ENCODE assay signal across 8 cellular contexts in the genomic region with DNA sequence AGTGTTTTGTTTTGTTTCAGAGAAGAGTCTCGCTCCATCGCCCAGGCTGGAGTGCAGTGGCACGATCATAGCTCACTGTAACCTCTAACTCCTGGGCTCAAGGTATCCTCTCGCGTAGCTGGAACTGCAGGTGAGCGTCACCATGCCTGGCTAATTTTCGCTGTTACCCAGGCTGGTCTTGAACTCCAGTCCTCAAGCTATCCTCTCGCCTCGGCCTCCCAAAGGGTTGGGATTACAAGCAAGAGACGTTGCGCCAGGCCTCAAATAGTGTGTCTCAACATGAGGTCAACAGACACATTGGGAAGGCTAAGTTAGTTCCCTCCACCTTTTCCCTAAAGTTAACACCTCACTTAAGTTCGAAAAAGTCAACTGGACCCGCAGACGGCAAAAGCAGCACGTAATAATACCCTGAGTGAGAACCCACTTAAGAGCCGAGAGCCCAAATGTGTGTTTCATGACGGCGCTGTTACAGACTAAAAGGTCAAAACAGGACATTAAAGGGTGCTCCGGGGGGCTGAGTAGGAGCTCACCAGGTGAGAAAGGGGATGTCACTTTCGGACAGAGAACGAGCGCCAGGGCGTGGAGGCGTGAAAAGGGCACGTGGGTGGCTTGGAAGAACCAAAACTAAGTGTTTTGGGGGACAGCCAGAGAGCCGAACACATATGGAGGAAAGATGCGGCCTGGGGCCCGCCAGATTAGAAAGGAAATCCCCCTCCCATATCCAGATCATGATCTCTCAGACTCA. TPM values are rescaled to one million over a fixed set of nuclear protein-coding genes. Genes with fewer than 3 reads are reported as not detected.
A peak's percentile ranks its signal among the peaks of the same experiment; 100 is the strongest.
DNase-seq lines count a peak whose midpoint lies in the region; ATAC-seq and TF ChIP-seq lines count a peak whose summit lies in the region.

No MANE protein-coding gene starts in this region.

- H3K79me1 ChIP-seq in neuronal stem cell (ENCODE audit: low read depth, low read length): peaks cover 19% of the 10 kb centered on the region

- H3K23ac ChIP-seq in neuronal stem cell (ENCODE audit: low read depth, low read length, poor library complexity): no peak overlapping the region

- H2BK15ac ChIP-seq in neuronal stem cell (ENCODE audit: low read length): no peak overlapping the region

- POLR2A ChIA-PET in T-cell (lab: Charles Lee): interaction anchor here (0.5 to 0.9 kb wide), 3 partner anchors 42 to 662 kb away, joined by 3 to 6 read pairs (median 4); a partner anchor contains a TSS

- no peak overlapping the region for H2BK12ac ChIP-seq in neuronal stem cell (ENCODE audit: low read length)

- H2BK5ac ChIP-seq in neuronal stem cell (ENCODE audit: low read length): no peak overlapping the region

- H3K9me3 ChIP-seq in CD4-positive, CD25-positive, alpha-beta regulatory T cell (ENCODE audit: control insufficient read depth in 2 of 2, low read length in 2 of 2): no peaks in the 10 kb centered on the region
- H3K9me3 ChIP-seq in esophagus (ENCODE audit: control insufficient read depth in 2 of 2, insufficient read depth in 1 of 2, low read depth in 1 of 2, low read length in 1 of 2) (no peaks in the 10 kb centered on the region), neuronal stem cell (replicated peaks in 1 of 2; ENCODE audit: control insufficient read depth in 2 of 2, insufficient read depth in 1 of 2, low read depth in 1 of 2, low read length in 2 of 2) (peaks cover 0 to 13% of the 10 kb centered on the region in 2 donors)

- in situ Hi-C loops in GM13976 (cut with MboI; ENCODE audit: low sequenced_read_pairs, unreplicated experiment): no loop called here

- CTCF ChIA-PET in T-cell (lab: Charles Lee): interaction anchor here in 1 of 2 donors (1.0 to 1.2 kb wide), 2 partner anchors 25 to 41 kb away, joined by 3 to 4 read pairs; no protein-coding TSS in a partner anchor

- peaks cover 49% of the 10 kb centered on the region for H3K4me1 ChIP-seq in CD4-positive, CD25-positive, alpha-beta regulatory T cell (ENCODE audit: control insufficient read depth, insufficient read depth, low read length, poor library complexity, severe bottlenecking)
- H3K4me1 ChIP-seq in esophagus (ENCODE audit: control insufficient read depth in 2 of 2, insufficient read depth in 2 of 2, low read length in 1 of 2) (peaks cover 0 to 13% of the 10 kb centered on the region in 2 donors), neuronal stem cell (ENCODE audit: control insufficient read depth in 2 of 2, insufficient read depth in 1 of 2, low read depth in 1 of 2, low read length in 2 of 2) (peaks cover 9 to 13% of the 10 kb centered on the region in 2 donors)

- H3K4ac ChIP-seq in neuronal stem cell (ENCODE audit: low read length): no peak overlapping the region

- peak overlapping the region; percentile 52 for H3K9ac ChIP-seq in neuronal stem cell (ENCODE audit: low read depth, low read length, poor library complexity)

- H3K27ac Mint-ChIP-seq in CD4-positive, CD25-positive, alpha-beta regulatory T cell: peak overlapping the region; percentile 98 to 99 (median 98)
- peak overlapping the region; percentile 97 to 99 for H3K27ac Mint-ChIP-seq in T-cell

- H2AK5ac ChIP-seq in neuronal stem cell (ENCODE audit: low read depth, low read length): peak overlapping the region; percentile 21

- peak overlapping the region; percentile 52 for H3K4me2 ChIP-seq in neuronal stem cell (ENCODE audit: insufficient read depth, low read length, poor library complexity, severe bottlenecking)

- peak overlapping the region; percentile 43 for H4K8ac ChIP-seq in neuronal stem cell (ENCODE audit: low read depth, low read length)

- H3K27me3 ChIP-seq in CD4-positive, CD25-positive, alpha-beta regulatory T cell (ENCODE audit: control insufficient read depth, insufficient read depth, low read length): no peaks in the 10 kb centered on the region
- no peaks in the 10 kb centered on the region for H3K27me3 ChIP-seq in esophagus (ENCODE audit: control insufficient read depth in 1 of 2, insufficient read depth in 2 of 2, low read length in 2 of 2)
- H3K27me3 ChIP-seq in neuronal stem cell (ENCODE audit: control insufficient read depth in 3 of 3, insufficient read depth in 3 of 3, low read depth in 1 of 3, low read length in 3 of 3): no peaks in the 10 kb centered on the region

- H3K18ac ChIP-seq in neuronal stem cell (ENCODE audit: low read length): peak overlapping the region; percentile 87

- peak overlapping the region; percentile 96 to 99 (median 97) for H3K4me3 Mint-ChIP-seq in CD4-positive, CD25-positive, alpha-beta regulatory T cell
- H3K4me3 Mint-ChIP-seq in T-cell: peak overlapping the region; percentile 94 to 95 (median 95)

- H3K27me3 Mint-ChIP-seq in CD4-positive, CD25-positive, alpha-beta regulatory T cell: no peaks in the 10 kb centered on the region
- H3K27me3 Mint-ChIP-seq in T-cell: no peaks in the 10 kb centered on the region

- peaks cover 50 to 91% (median 62%) of the 10 kb centered on the region in 4 donors for H3K4me1 Mint-ChIP-seq in CD4-positive, CD25-positive, alpha-beta regulatory T cell
- peaks cover 81 to 85% (median 84%) of the 10 kb centered on the region in 3 donors for H3K4me1 Mint-ChIP-seq in T-cell

- peak overlapping the region; percentile 96 for H2AFZ ChIP-seq in neuronal stem cell (ENCODE audit: low read length)

- H4K91ac ChIP-seq in neuronal stem cell (ENCODE audit: low read depth, low read length, poor library complexity): no peak overlapping the region

- H3K36me3 ChIP-seq in CD4-positive, CD25-positive, alpha-beta regulatory T cell (ENCODE audit: control insufficient read depth, insufficient read depth, low read length): peaks cover 9% of the 10 kb centered on the region
- H3K36me3 ChIP-seq in esophagus (ENCODE audit: control insufficient read depth in 2 of 2, insufficient read depth in 2 of 2, low read length in 1 of 2) (peaks cover 0 to 2% of the 10 kb centered on the region in 2 donors), neuronal stem cell (replicated peaks in 1 of 2; ENCODE audit: control insufficient read depth in 2 of 2, insufficient read depth in 2 of 2, low read length in 2 of 2) (peaks cover 9 to 59% of the 10 kb centered on the region in 2 donors)

- no peak for TF ChIP-seq CTCF in GM13976 (IDR thresholded peaks at IDR 0.05; ENCODE audit: borderline replicate concordance, control extremely low read depth, extremely low read depth, insufficient read depth, missing control alignments)

- ATAC-seq in CD4-positive, CD25-positive, alpha-beta regulatory T cell (ENCODE audit: low read depth in 2 of 2): peak; percentile 38 to 41
- ATAC-seq in GM19025 (IDR thresholded peaks at IDR 0.05; ENCODE audit: low read depth, unreplicated experiment) (peak; percentile 45), HG03159 (IDR thresholded peaks at IDR 0.05; ENCODE audit: unreplicated experiment) (peak; percentile 47), T-cell (replicated peaks in 1 of 4) (peak; percentile 50 to 59 (median 52))

- H3K36me3 Mint-ChIP-seq in CD4-positive, CD25-positive, alpha-beta regulatory T cell: peaks cover 21% of the 10 kb centered on the region
- peaks cover 17% of the 10 kb centered on the region for H3K36me3 Mint-ChIP-seq in T-cell

- H2BK120ac ChIP-seq in neuronal stem cell (ENCODE audit: low read depth, low read length): no peak overlapping the region

- no peak overlapping the region for H3K14ac ChIP-seq in neuronal stem cell (ENCODE audit: low read length)

- H3K27ac ChIP-seq in CD4-positive, CD25-positive, alpha-beta regulatory T cell (ENCODE audit: insufficient read depth, low read length, poor library complexity, severe bottlenecking): peak overlapping the region; percentile 93
- H3K27ac ChIP-seq in esophagus (ENCODE audit: low read depth in 2 of 2, low read length in 1 of 2): peak overlapping the region; percentile 82 to 97
- peak overlapping the region; percentile 15 for H3K27ac ChIP-seq in neuronal stem cell (replicated peaks; ENCODE audit: low read length)

- 23 to 26% methylated on average over 28 of the region's 28 CpGs for WGBS in esophagus, 2 donors
- no CpG with 5 or more reads among the region's 28 CpGs for WGBS in neuronal stem cell (ENCODE audit: extremely low coverage in 2 of 2, insufficient read length in 2 of 2, insufficient replicate concordance in 1 of 2), 2 donors

- peak overlapping the region; percentile 93 for H3K4me3 ChIP-seq in CD4-positive, CD25-positive, alpha-beta regulatory T cell (ENCODE audit: low read depth, low read length)
- H3K4me3 ChIP-seq in esophagus (ENCODE audit: low read depth in 1 of 2, low read length in 2 of 2) (peak overlapping the region; percentile 74 to 86), neuronal stem cell (ENCODE audit: low read length in 2 of 2) (peak overlapping the region; percentile 78 to 90)

- DNase-seq in CD4-positive, CD25-positive, alpha-beta regulatory T cell: no peak
- DNase-seq in T-cell: peak in 5 of 34 experiments; percentile 19 to 58 (median 46)
- no peak for DNase-seq in neuronal stem cell (ENCODE audit: low spot score)
- no peak for DNase-seq in GM13976 (ENCODE audit: low spot score)
- DNase-seq in NCI-H1694 treated with DMSO at 0.1 percent for 48 hours (lab: John Stamatoyannopoulos, UW): no peak

- H3K9me3 Mint-ChIP-seq in CD4-positive, CD25-positive, alpha-beta regulatory T cell: no peaks in the 10 kb centered on the region
- no peaks in the 10 kb centered on the region for H3K9me3 Mint-ChIP-seq in T-cell

RNA-seq across cellular contexts. Expression of a gene that starts 0.5 kb away (rescaled TPM):
- 21.2 TPM for total RNA-seq in CD4-positive, CD25-positive, alpha-beta regulatory T cell
- 10 to 100 TPM; 15.2 to 19.0 (median 15.9) TPM for polyA plus RNA-seq in CD4-positive, CD25-positive, alpha-beta regulatory T cell
- total RNA-seq in T-cell: 10 to 100 TPM; 17.8 to 27.6 (median 23.2) TPM
- 1 to 10 TPM; 4.6 to 6.1 TPM for polyA plus RNA-seq in esophagus
- polyA plus RNA-seq in neuronal stem cell (2013, experiment 1 of 2): 24.0 TPM
- 24.4 TPM for polyA plus RNA-seq in neuronal stem cell (2013, experiment 2 of 2)

RNA-seq across cellular contexts. Expression of a gene that starts 0.8 kb away (rescaled TPM):
- 54.0 TPM for total RNA-seq in CD4-positive, CD25-positive, alpha-beta regulatory T cell
- polyA plus RNA-seq in CD4-positive, CD25-positive, alpha-beta regulatory T cell: 1 to 10 TPM; 3.8 to 6.2 (median 4.3) TPM
- 10 to 100 TPM; 38.3 to 46.6 (median 40.5) TPM for total RNA-seq in T-cell
- polyA plus RNA-seq in esophagus: 10 to 100 TPM in 1 of 2 donors, 1 to 10 TPM in 1; 4.9 to 10.2 TPM
- 28.1 TPM for polyA plus RNA-seq in neuronal stem cell (2013, experiment 1 of 2)
- polyA plus RNA-seq in neuronal stem cell (2013, experiment 2 of 2): 31.6 TPM

Comparison
In these comparisons a context has a peak if more than half of its experiments do, and no peak if none do; other contexts are left out.
1. H3K27ac ChIP-seq: peak in every context shown above with its lines; median percentile 93 in CD4-positive, CD25-positive, alpha-beta regulatory T cell; 90 in esophagus; 15 in neuronal stem cell.